8 cellular contexts compared by ENCODE assay signal in the genomic region with DNA sequence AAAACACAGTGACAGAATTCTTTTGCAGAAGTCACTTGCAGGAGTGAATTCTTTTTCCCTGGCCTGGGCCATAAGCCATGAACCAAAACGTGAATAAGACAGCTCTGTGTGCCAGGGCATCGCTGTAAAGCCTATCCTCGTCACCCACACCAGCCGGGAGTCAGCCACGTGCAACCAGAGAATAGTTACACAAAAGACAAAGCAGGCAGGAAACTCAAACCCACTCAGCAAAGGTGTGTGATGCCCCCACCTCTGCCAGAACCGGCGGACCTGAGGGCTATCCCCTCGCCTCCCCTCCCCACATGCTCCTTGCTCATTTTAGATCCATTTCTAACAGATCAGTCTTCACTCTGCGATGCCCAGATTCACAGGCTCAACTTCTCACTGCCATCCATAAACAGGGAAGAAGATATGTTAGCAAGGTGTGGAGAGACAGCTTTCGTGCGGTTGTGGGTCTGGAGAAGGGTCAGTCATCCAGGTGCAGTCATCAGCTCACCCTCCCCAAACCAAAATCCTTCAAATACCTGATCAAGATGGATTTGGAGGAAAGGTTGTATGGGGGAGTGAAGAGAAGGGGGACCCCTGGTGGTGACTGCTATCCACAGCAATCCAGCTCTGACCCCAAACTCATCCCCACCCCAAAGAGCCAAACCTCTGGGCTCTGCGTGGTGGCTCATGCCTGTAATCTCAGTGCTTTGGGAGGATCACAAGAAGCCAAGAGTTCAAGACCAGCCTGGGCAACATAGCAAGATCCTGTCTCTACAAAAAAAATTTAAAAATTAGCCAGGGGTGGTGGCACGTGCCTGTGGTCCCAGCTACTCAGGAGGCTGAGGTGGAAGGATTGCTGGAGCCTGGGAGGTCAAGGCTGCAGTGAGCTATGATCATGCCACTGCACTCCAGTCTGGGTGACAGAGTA.
DNase-seq lines count a peak whose midpoint lies in the region; ATAC-seq, FAIRE-seq and TF ChIP-seq lines count a peak whose summit lies in the region.

No MANE protein-coding gene starts in this region.

- H3K27me3 Mint-ChIP-seq in T-helper 2 cell treated with Interferon-gamma antibody and Interleukin-4, amounts not matched to agents 5 μg/mL and 100 μg/mL, for 36 hours (ENCODE audit: low read depth), result peaks cover 11% of the 10 kb centered on the region

- H3K9me3 ChIP-seq in HepG2 (ENCODE audit: low read length) (no peaks in the 10 kb centered on the region), tibial artery (no peaks in the 10 kb centered on the region)

- H4K20me1 ChIP-seq in HepG2 (ENCODE audit: insufficient read depth, low read length), result no peaks in the 10 kb centered on the region

- peak; percentile 86 for FAIRE-seq in HepG2 (lab: Jason Lieb, UNC)

- no TSS peak for BruUV-seq in HepG2 (replicated peaks; lab: Mats Ljungman, UMichigan)

- H3K79me2 ChIP-seq in HepG2 (ENCODE audit: insufficient read depth, low read length), result no peaks in the 10 kb centered on the region

- no peak overlapping the region for H3K9ac ChIP-seq in HepG2 (ENCODE audit: insufficient read depth, low read depth, low read length)

- no peaks in the 10 kb centered on the region for H3K36me3 Mint-ChIP-seq in T-helper 2 cell treated with Interferon-gamma antibody and Interleukin-4, amounts not matched to agents 5 μg/mL and 100 μg/mL, for 36 hours (ENCODE audit: low read depth)

- peak; percentile 88 for TF ChIP-seq CTCF in brain microvascular endothelial cell (IDR thresholded peaks at IDR 0.05; ENCODE audit: low read depth, low read length, missing control alignments)
- peak; percentile 81 for TF ChIP-seq CTCF in HepG2 (CRISPR knock-in tag; IDR thresholded peaks at IDR 0.05)
- peak; percentile 61 to 66 for TF ChIP-seq CTCF in tibial artery (IDR thresholded peaks at IDR 0.05)

- POLR2A ChIA-PET in HepG2 (lab: Yijun Ruan, JAX), result no interaction called here

- 0 out of 2 replicates have a peak, but pooled peaks have one; percentile 47 for TF ChIP-seq RAD21 in HepG2 (CRISPR knock-in tag; IDR thresholded peaks at IDR 0.05)

- no peak for TF ChIP-seq POLR2A in HepG2 (IDR thresholded peaks at IDR 0.05; ENCODE audit: insufficient read depth in 1 of 2, low read depth in 2 of 2, low read length in 2 of 2)

- DNase-seq in activated effector memory CD4-positive, alpha-beta T cell treated with Interleukin-2 at 50 U/mL for 16 hours, result peak; percentile 2
- no peak for DNase-seq in activated effector memory CD4-positive, alpha-beta T cell treated with anti-CD3 and anti-CD28 coated beads, Interleukin-2, amount 50 U/mL, for 16 hours
- peak; percentile 50 for DNase-seq in SK-N-DZ (ENCODE audit: low spot score)
- no peak for DNase-seq in brain microvascular endothelial cell
- DNase-seq in HepG2 (ENCODE audit: low spot score), result peak; percentile 28
- peak; percentile 20 to 51 for DNase-seq in tibial artery
- no peak for DNase-seq in T-helper 2 cell treated with Interferon-gamma antibody and Interleukin-4, amounts not matched to agents 5 μg/mL and 100 μg/mL, for 36 hours (ENCODE audit: low spot score)

- ATAC-seq in HG03439 (IDR thresholded peaks at IDR 0.05; ENCODE audit: unreplicated experiment) (peak; percentile 49), HepG2 (peak; percentile 90)

- H3K9me3 Mint-ChIP-seq in T-helper 2 cell treated with Interferon-gamma antibody and Interleukin-4, amounts not matched to agents 5 μg/mL and 100 μg/mL, for 36 hours, result no peaks in the 10 kb centered on the region

- H3K36me3 ChIP-seq in brain microvascular endothelial cell (replicated peaks), result no peaks in the 10 kb centered on the region
- H3K36me3 ChIP-seq in HepG2 (replicated peaks in 1 of 2; ENCODE audit: control insufficient read depth in 1 of 2, insufficient read depth in 2 of 2, low read length in 2 of 2), result no peaks in the 10 kb centered on the region
- H3K36me3 ChIP-seq in tibial artery, result no peaks in the 10 kb centered on the region

- H3K4me3 ChIP-seq in brain microvascular endothelial cell (ENCODE audit: low read depth, low read length), result no peak overlapping the region
- no peak overlapping the region for H3K4me3 ChIP-seq in HepG2 (replicated peaks in 1 of 3; ENCODE audit: insufficient read depth in 1 of 3, low read depth in 2 of 3, low read length in 3 of 3)
- H3K4me3 ChIP-seq in tibial artery, result no peak overlapping the region

- H3K27ac ChIP-seq in brain microvascular endothelial cell (no peak overlapping the region), HepG2 (ENCODE audit: extremely low read length, insufficient read depth, low read length) (no peak overlapping the region), tibial artery (no peak overlapping the region)

- in situ Hi-C loops in brain microvascular endothelial cell (cut with HindIII; ENCODE audit: low pct_ligation_motif_present, low sequenced_read_pairs) (no loop called here), HepG2 (cut with HindIII; ENCODE audit: extremely low pct_ligation_motif_present, low pct_unique_long_range_greater_than_20kb) (loop anchor here (5.0 kb wide), 1 partner anchor 180 kb away; no protein-coding TSS in a partner anchor)

- no peak overlapping the region for H3K4me2 ChIP-seq in HepG2 (ENCODE audit: low read depth, low read length)

- H3K4me3 Mint-ChIP-seq in T-helper 2 cell treated with Interferon-gamma antibody and Interleukin-4, amounts not matched to agents 5 μg/mL and 100 μg/mL, for 36 hours, result no peak overlapping the region

- no peaks in the 10 kb centered on the region for H3K27me3 ChIP-seq in brain microvascular endothelial cell (replicated peaks)
- peaks cover 0 to 3% of the 10 kb centered on the region in 2 experiments; a peak in 2 of 5 replicates for H3K27me3 ChIP-seq in HepG2 (ENCODE audit: control insufficient read depth in 1 of 2, insufficient read depth in 2 of 2, low read length in 2 of 2)
- H3K27me3 ChIP-seq in tibial artery, result peaks cover 0 to 3% of the 10 kb centered on the region in 2 donors

- CTCF ChIA-PET in HepG2 (lab: Yijun Ruan, JAX; ENCODE audit: low intra/inter-chr PET ratio, low total read pairs), result interaction anchor here (1.3 to 2.5 kb wide), 2 partner anchors 101 to 185 kb away, joined by 4 to 22 read pairs; no protein-coding TSS in a partner anchor

- H3K4me1 ChIP-seq in HepG2 (ENCODE audit: insufficient read depth, low read length), result no peaks in the 10 kb centered on the region
- H3K4me1 ChIP-seq in tibial artery, result peaks cover 0 to 4% (median 0%) of the 10 kb centered on the region in 4 donors

- H3K4me1 Mint-ChIP-seq in T-helper 2 cell treated with Interferon-gamma antibody and Interleukin-4, amounts not matched to agents 5 μg/mL and 100 μg/mL, for 36 hours (ENCODE audit: low read depth), result peaks cover 6% of the 10 kb centered on the region

- H2AFZ ChIP-seq in HepG2 (ENCODE audit: low read length), result no peak overlapping the region

- TF ChIP-seq EP300 in HepG2 (IDR thresholded peaks at IDR 0.05; ENCODE audit: low read depth in 2 of 2, low read length in 2 of 2) (no peak), HepG2 (CRISPR knock-in tag; IDR thresholded peaks at IDR 0.05; ENCODE audit: borderline replicate concordance) (no peak)

- intact Hi-C loops in HepG2 (cut with micrococcal nuclease; ENCODE audit: unreplicated experiment), result loop anchor here (1.0 kb wide), 1 partner anchor 100 kb away; no protein-coding TSS in a partner anchor
- intact Hi-C loops in tibial artery (cut with DNase I; ENCODE audit: low total_unique reads), result no loop called here

- no peak overlapping the region for H3K27ac Mint-ChIP-seq in T-helper 2 cell treated with Interferon-gamma antibody and Interleukin-4, amounts not matched to agents 5 μg/mL and 100 μg/mL, for 36 hours

- whole genome bisulfite sequencing in HepG2 (ENCODE audit: low lambda C conversion rate), result 22% methylated on average over 13 of the region's 13 CpGs

TF ChIP-seq in HepG2, 621 proteins besides CTCF, POLR2A, EP300 and RAD21 (continues in another document):
- TF ChIP-seq RFX3 (CRISPR knock-in tag; IDR thresholded peaks at IDR 0.05) (no peak), AHR (CRISPR knock-in tag; IDR thresholded peaks at IDR 0.05) (no peak), AKAP8 (CRISPR knock-in tag; IDR thresholded peaks at IDR 0.05) (no peak), ZFP1 (CRISPR knock-in tag; IDR thresholded peaks at IDR 0.05) (no peak), STAG1 (CRISPR knock-in tag; IDR thresholded peaks at IDR 0.05) (peak; percentile 61), U2AF1 (optimal IDR thresholded peaks at IDR 0.05; ENCODE audit: low read depth, low read length) (no peak), ZFP62 (CRISPR knock-in tag; IDR thresholded peaks at IDR 0.05) (no peak), RXRB (CRISPR knock-in tag; IDR thresholded peaks at IDR 0.05; ENCODE audit: borderline replicate concordance) (peak; percentile 21; the same call in 1 of the 2 replicates), XRCC5 (optimal IDR thresholded peaks at IDR 0.05; ENCODE audit: low read length) (peak; percentile 22), TAF1 (CRISPR knock-in tag; IDR thresholded peaks at IDR 0.05) (no peak), ZNF180 (CRISPR knock-in tag; IDR thresholded peaks at IDR 0.05; ENCODE audit: borderline replicate concordance, low read depth) (no peak)
- TF ChIP-seq, protein P1, sequence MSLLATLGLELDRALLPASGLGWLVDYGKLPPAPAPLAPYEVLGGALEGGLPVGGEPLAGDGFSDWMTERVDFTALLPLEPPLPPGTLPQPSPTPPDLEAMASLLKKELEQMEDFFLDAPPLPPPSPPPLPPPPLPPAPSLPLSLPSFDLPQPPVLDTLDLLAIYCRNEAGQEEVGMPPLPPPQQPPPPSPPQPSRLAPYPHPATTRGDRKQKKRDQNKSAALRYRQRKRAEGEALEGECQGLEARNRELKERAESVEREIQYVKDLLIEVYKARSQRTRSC (CRISPR knock-in tag; IDR thresholded peaks at IDR 0.05; ENCODE audit: low read depth), result no peak
- TF ChIP-seq, protein P2, sequence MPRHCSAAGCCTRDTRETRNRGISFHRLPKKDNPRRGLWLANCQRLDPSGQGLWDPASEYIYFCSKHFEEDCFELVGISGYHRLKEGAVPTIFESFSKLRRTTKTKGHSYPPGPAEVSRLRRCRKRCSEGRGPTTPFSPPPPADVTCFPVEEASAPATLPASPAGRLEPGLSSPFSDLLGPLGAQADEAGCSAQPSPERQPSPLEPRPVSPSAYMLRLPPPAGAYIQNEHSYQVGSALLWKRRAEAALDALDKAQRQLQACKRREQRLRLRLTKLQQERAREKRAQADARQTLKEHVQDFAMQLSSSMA (CRISPR knock-in tag; IDR thresholded peaks at IDR 0.05), result no peak

Comparison
In these comparisons a context has a peak if more than half of its experiments do, and no peak if none do; other contexts are left out.
1. DNase-seq: peak in activated effector memory CD4-positive, alpha-beta T cell treated with Interleukin-2 at 50 U/mL for 16 hours (single experiment), SK-N-DZ (single experiment), HepG2 (single experiment) and tibial artery (2 of 2); none in activated effector memory CD4-positive, alpha-beta T cell treated with anti-CD3 and anti-CD28 coated beads, Interleukin-2, amount 50 U/mL, for 16 hours (single experiment), brain microvascular endothelial cell (single experiment) and T-helper 2 cell treated with Interferon-gamma antibody and Interleukin-4, amounts not matched to agents 5 μg/mL and 100 μg/mL, for 36 hours (single experiment).
2. Peak in every context shown above with its lines, with median percentiles within 50 percentile points of each other: CTCF ChIP-seq.